Comparison of ENCODE assay signal across 16 cellular contexts in genomic region chr6:119162134-119162761, GRCh38.
A peak's percentile ranks its signal among the peaks of the same experiment; 100 is the strongest.
DNase-seq lines count a peak whose midpoint lies in the region; ATAC-seq lines count a peak whose summit lies in the region.
"Had no signal": no experiment of that assay in that cellular context is flagged by ENCODE, and none has a peak within 500 bp of the region (broad histone marks: within the 10 kb centered on the region; RNA-seq: fewer than 3 reads in every experiment).

No MANE protein-coding gene starts in this region.

- no peak for DNase-seq in activated CD4-positive, alpha-beta T cell treated with anti-CD3 and anti-CD28 coated beads, Interleukin-2, amount 50 U/mL, for 4 hours
- DNase-seq in substantia nigra (lab: John Stamatoyannopoulos, UW) (no peak), NCI-H748 (lab: John Stamatoyannopoulos, UW; ENCODE audit: unreplicated experiment) (no peak)
- DNase-seq: activated CD4-positive, CD25-positive, alpha-beta regulatory T cell; effector CD8-positive, alpha-beta T cell; foreskin fibroblast; H7; mucosa of descending colon; stimulated activated CD4-positive, alpha-beta T cell treated with anti-CD3 and anti-CD28 coated beads, Interleukin-2, amount 100 ng/mL, for 24 hours; SW 1271 had no signal

- ATAC-seq in GM18502 (IDR thresholded peaks at IDR 0.05; ENCODE audit: poor library complexity, unreplicated experiment) (peak; percentile 69), GM19452 (IDR thresholded peaks at IDR 0.05; ENCODE audit: unreplicated experiment) (peak; percentile 69), HG02759 (IDR thresholded peaks at IDR 0.05; ENCODE audit: unreplicated experiment) (peak; percentile 67), HG03520 (IDR thresholded peaks at IDR 0.05; ENCODE audit: unreplicated experiment) (peak; percentile 65), HG02642 (IDR thresholded peaks at IDR 0.05; ENCODE audit: poor library complexity, unreplicated experiment) (no peak)
- ATAC-seq: mucosa of descending colon had no signal

- no peak overlapping the region for H3K27ac ChIP-seq in substantia nigra (ENCODE audit: low read depth, low read length, poor library complexity, severe bottlenecking)
- H3K27ac ChIP-seq: ascending aorta had no signal
